Comparison of ENCODE assay signal across 10 cellular contexts in genomic region chr3:35664460-35664919, GRCh38. TPM values are rescaled to one million over a fixed set of nuclear protein-coding genes. Genes with fewer than 3 reads are reported as not detected.
A peak's percentile ranks its signal among the peaks of the same experiment; 100 is the strongest.
DNase-seq lines count a peak whose midpoint lies in the region; ATAC-seq and TF ChIP-seq lines count a peak whose summit lies in the region.
"Had no signal": no experiment of that assay in that cellular context is flagged by ENCODE, and none has a peak within 500 bp of the region (broad histone marks: within the 10 kb centered on the region; RNA-seq: fewer than 3 reads in every experiment).

No MANE protein-coding gene starts in this region.

- peaks cover 2% of the 10 kb centered on the region for H3K27me3 Mint-ChIP-seq in activated T-cell treated with anti-CD3 and anti-CD28 coated beads, Interleukin-2, amount 50 U/mL, for 24 hours
- H3K27me3 Mint-ChIP-seq in activated CD8-positive, alpha-beta memory T cell treated with anti-CD3 and anti-CD28 coated beads, Interleukin-2, amount 10 ng/mL, durations not matched to agents 7 days and 5 days: no peaks in the 10 kb centered on the region
- H3K27me3 Mint-ChIP-seq: T-cell had no signal

- no peak for ATAC-seq in activated CD8-positive, alpha-beta memory T cell treated with anti-CD3 and anti-CD28 coated beads, Interleukin-2, amount 10 ng/mL, durations not matched to agents 7 days and 5 days
- ATAC-seq: T-cell had no signal

- no peaks in the 10 kb centered on the region for H4K20me1 ChIP-seq in GM23248 (ENCODE audit: insufficient read depth)

- no peaks in the 10 kb centered on the region for H3K27me3 ChIP-seq in AG04450 (ENCODE audit: control insufficient read depth, insufficient read depth, low read length)
- no peaks in the 10 kb centered on the region for H3K27me3 ChIP-seq in GM23248 (replicated peaks; ENCODE audit: insufficient read depth)

- no peaks in the 10 kb centered on the region for H3K36me3 Mint-ChIP-seq in activated T-cell treated with anti-CD3 and anti-CD28 coated beads, Interleukin-2, amount 50 U/mL, for 24 hours (ENCODE audit: low read depth)
- no peaks in the 10 kb centered on the region for H3K36me3 Mint-ChIP-seq in activated CD8-positive, alpha-beta memory T cell treated with anti-CD3 and anti-CD28 coated beads, Interleukin-2, amount 10 ng/mL, durations not matched to agents 7 days and 5 days
- H3K36me3 Mint-ChIP-seq: T-cell had no signal

- H3K4me1 ChIP-seq in GM23248 (ENCODE audit: insufficient read depth): no peaks in the 10 kb centered on the region

- H3K9me2 ChIP-seq in GM23248 (ENCODE audit: insufficient read depth): no peaks in the 10 kb centered on the region

- in situ Hi-C loops in GM23248 (cut with MboI): no loop called here
- in situ Hi-C loops in astrocyte of the cerebellum (cut with HindIII; ENCODE audit: low sequenced_read_pairs): no loop called here

- 5% methylated on average over 14 of the region's 14 CpGs for WGBS in GM23248 (ENCODE audit: low coverage in 1 of 2, low lambda C conversion rate in 2 of 2, missing lambda C conversion rate in 2 of 2), 2 experiments

- no peak overlapping the region for H2AFZ ChIP-seq in GM23248

- TF ChIP-seq CTCF in AG04450 (IDR thresholded peaks at IDR 0.05; ENCODE audit: low read depth, low read length): no peak
- no peak for TF ChIP-seq CTCF in astrocyte of the cerebellum (IDR thresholded peaks at IDR 0.05; ENCODE audit: low read depth, low read length, missing control alignments)

- H3F3A ChIP-seq in GM23248 (ENCODE audit: insufficient read depth): no peaks in the 10 kb centered on the region

- POLR2A ChIA-PET in AG04450 (lab: Yijun Ruan, JAX): no interaction called here

- no peak overlapping the region for H3K9ac ChIP-seq in GM23248

- no peak overlapping the region for H3K4me2 ChIP-seq in GM23248 (ENCODE audit: unreplicated experiment)

- H3K9me3 Mint-ChIP-seq in activated T-cell treated with anti-CD3 and anti-CD28 coated beads, Interleukin-2, amount 50 U/mL, for 24 hours: no peaks in the 10 kb centered on the region
- peaks cover 2% of the 10 kb centered on the region for H3K9me3 Mint-ChIP-seq in activated CD8-positive, alpha-beta memory T cell treated with anti-CD3 and anti-CD28 coated beads, Interleukin-2, amount 10 ng/mL, durations not matched to agents 7 days and 5 days (ENCODE audit: low read depth)
- H3K9me3 Mint-ChIP-seq: T-cell had no signal

- no peak overlapping the region for H3K27ac Mint-ChIP-seq in activated T-cell treated with anti-CD3 and anti-CD28 coated beads, Interleukin-2, amount 50 U/mL, for 24 hours
- no peak overlapping the region for H3K27ac Mint-ChIP-seq in activated CD8-positive, alpha-beta memory T cell treated with anti-CD3 and anti-CD28 coated beads, Interleukin-2, amount 10 ng/mL, durations not matched to agents 7 days and 5 days
- H3K27ac Mint-ChIP-seq: T-cell had no signal

- H3K27ac ChIP-seq in AG04450 (ENCODE audit: low read depth, low read length) (no peak overlapping the region), GM23248 (no peak overlapping the region)

- CTCF ChIA-PET in AG04450 (lab: Charles Lee): no interaction called here
- CTCF ChIA-PET in activated CD8-positive, alpha-beta memory T cell treated with anti-CD3 and anti-CD28 coated beads, Interleukin-2, amount 10 ng/mL, durations not matched to agents 7 days and 5 days (lab: Charles Lee): no interaction called here

- no peaks in the 10 kb centered on the region for H3K4me1 Mint-ChIP-seq in activated T-cell treated with anti-CD3 and anti-CD28 coated beads, Interleukin-2, amount 50 U/mL, for 24 hours (ENCODE audit: low read depth)
- H3K4me1 Mint-ChIP-seq in activated CD8-positive, alpha-beta memory T cell treated with anti-CD3 and anti-CD28 coated beads, Interleukin-2, amount 10 ng/mL, durations not matched to agents 7 days and 5 days: no peaks in the 10 kb centered on the region
- H3K4me1 Mint-ChIP-seq: T-cell had no signal

- H3K4me3 Mint-ChIP-seq in activated T-cell treated with anti-CD3 and anti-CD28 coated beads, Interleukin-2, amount 50 U/mL, for 24 hours: no peak overlapping the region
- no peak overlapping the region for H3K4me3 Mint-ChIP-seq in activated CD8-positive, alpha-beta memory T cell treated with anti-CD3 and anti-CD28 coated beads, Interleukin-2, amount 10 ng/mL, durations not matched to agents 7 days and 5 days
- H3K4me3 Mint-ChIP-seq: T-cell had no signal

- no peaks in the 10 kb centered on the region for H3K79me2 ChIP-seq in GM23248 (ENCODE audit: insufficient read depth)

- H3K4me3 ChIP-seq in AG04450 (ENCODE audit: low read depth, low read length) (no peak overlapping the region), GM23248 (no peak overlapping the region), astrocyte of the cerebellum (ENCODE audit: low read depth, low read length) (peak overlapping the region; percentile 10)

- H3K36me3 ChIP-seq in GM23248 (ENCODE audit: low read depth): no peaks in the 10 kb centered on the region

- no peaks in the 10 kb centered on the region for H3K9me3 ChIP-seq in AG04450 (ENCODE audit: control insufficient read depth, insufficient read depth, low read length)
- no peaks in the 10 kb centered on the region for H3K9me3 ChIP-seq in GM23248 (ENCODE audit: low read depth)

- peak; percentile 20 for DNase-seq in AG04450 (ENCODE audit: low read depth, low spot score)
- DNase-seq in GM23248: peak; percentile 9
- DNase-seq in NCI-H146 (lab: John Stamatoyannopoulos, UW): peak; percentile 27
- DNase-seq in astrocyte of the cerebellum (ENCODE audit: low read depth): peak; percentile 69
- peak; percentile 90 for DNase-seq in kidney tubule cell (ENCODE audit: low spot score)
- DNase-seq in ureter (ENCODE audit: low spot score): peak; percentile 58
- DNase-seq in activated T-cell treated with anti-CD3 and anti-CD28 coated beads, Interleukin-2, amount 50 U/mL, for 24 hours: no peak
- no peak for DNase-seq in activated CD8-positive, alpha-beta memory T cell treated with anti-CD3 and anti-CD28 coated beads, Interleukin-2, amount 10 ng/mL, durations not matched to agents 7 days and 5 days

RNA-seq across cellular contexts. Expression of gene ARPP21, which starts 25.2 kb away (rescaled TPM):
- polyA plus RNA-seq in AG04450 (2011; rRNA removed): not detected in 2 replicates
- not detected in 2 replicates for polyA minus RNA-seq in AG04450 (2011; rRNA and poly(A)+ RNA removed)
- not detected in 2 replicates for total RNA-seq in GM23248 (2014; rRNA removed; shearing (Covaris generic))
- polyA plus RNA-seq in GM23248 (2016; fragmentation: Nextera tagmentation; extraction: Ambion mirVana): not detected in 2 replicates
- total RNA-seq in ureter: 2.1 TPM
- total RNA-seq in activated CD8-positive, alpha-beta memory T cell treated with anti-CD3 and anti-CD28 coated beads, Interleukin-2, amount 10 ng/mL, durations not matched to agents 7 days and 5 days: not detected
- total RNA-seq: mononuclear cell, T-cell had no signal

Comparison
In these comparisons a context has a peak if more than half of its experiments do, and no peak if none do; other contexts are left out.
1. DNase-seq: peak in AG04450 (single experiment), GM23248 (single experiment), NCI-H146 (single experiment), astrocyte of the cerebellum (single experiment), kidney tubule cell (single experiment) and ureter (single experiment); none in activated T-cell treated with anti-CD3 and anti-CD28 coated beads, Interleukin-2, amount 50 U/mL, for 24 hours (single experiment) and activated CD8-positive, alpha-beta memory T cell treated with anti-CD3 and anti-CD28 coated beads, Interleukin-2, amount 10 ng/mL, durations not matched to agents 7 days and 5 days (single experiment).